Comparison of ENCODE assay signal across 28 cellular contexts in the genomic region with DNA sequence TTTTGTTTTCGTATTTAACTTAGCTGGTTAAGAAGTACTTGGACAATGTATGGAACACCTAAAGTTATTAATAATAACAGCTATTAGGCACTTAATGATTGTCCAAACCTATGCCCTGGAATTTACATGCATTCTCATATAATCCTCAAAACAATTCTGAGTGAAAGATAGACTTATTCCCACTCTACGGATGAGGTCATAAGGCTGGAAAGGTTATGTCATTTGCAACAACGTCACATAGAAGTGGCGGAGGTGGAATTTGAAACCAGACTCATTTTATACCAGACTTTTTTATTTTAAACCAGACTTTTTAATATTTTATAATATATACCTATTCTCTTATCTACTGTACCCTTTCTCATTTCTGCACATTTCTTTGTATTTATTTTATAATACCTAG.
"Had no signal": no experiment of that assay in that cellular context is flagged by ENCODE, and none has a peak within 500 bp of the region (broad histone marks: within the 10 kb centered on the region; RNA-seq: fewer than 3 reads in every experiment).

No MANE protein-coding gene starts in this region.

- H3K9me3 ChIP-seq: ovary, psoas muscle, spleen, suprapubic skin, testis, tibial artery, transverse colon, upper lobe of right lung, uterus had no signal

- ATAC-seq: natural killer cell; psoas muscle; right cardiac atrium; sciatic nerve; stimulated activated memory B cell treated with anti-CD40 and anti-IgM and Interleukin-4, amounts not matched to agents 10 μg/mL and 1 μg/mL and 100 μg/mL, for 72 hours; stimulated activated naive CD8-positive, alpha-beta T cell treated with anti-CD3 and anti-CD28 coated beads, Interleukin-15, amount 100 ng/mL, for 72 hours; stimulated activated naive CD8-positive, alpha-beta T cell treated with anti-CD3 and anti-CD28 coated beads, Interleukin-15, Interleukin-2, amounts not matched to agents 100 U/mL and 50 U/mL, for 24 hours; upper lobe of right lung had no signal

- H3K36me3 ChIP-seq: neural progenitor cell, ovary, suprapubic skin, tibial artery, upper lobe of right lung, uterus had no signal

- H2AFZ ChIP-seq: neural progenitor cell, parathyroid adenoma had no signal

- H3K27me3 ChIP-seq: neural progenitor cell, ovary, spleen, suprapubic skin, testis, tibial artery, transverse colon, upper lobe of right lung, uterus had no signal

- H3K4me1 ChIP-seq: parathyroid adenoma, uterus had no signal

- H3K79me2 ChIP-seq: parathyroid adenoma had no signal

- H3K4me2 ChIP-seq: neural progenitor cell, smooth muscle cell had no signal

- DNase-seq: natural killer cell; occipital lobe; ovary; posterior cingulate gyrus; psoas muscle; right cardiac atrium; spleen; stimulated activated CD4-positive, alpha-beta T cell treated with anti-CD3 and anti-CD28 coated beads, Interleukin-12 subunit alpha, Interleukin-12 subunit beta, amount 100 ng/mL, for 4 hours; stimulated activated CD4-positive, alpha-beta T cell treated with anti-CD3 and anti-CD28 coated beads, Interleukin-1b, Interleukin-23, amount 100 ng/mL, for 48 hours; stimulated activated CD4-positive, alpha-beta T cell treated with anti-CD3 and anti-CD28 coated beads, Interleukin-4, amount 100 ng/mL, for 1 hour; stimulated activated CD4-positive, alpha-beta T cell treated with anti-CD3 and anti-CD28 coated beads, Interleukin-4, amount 100 ng/mL, for 4 hours; stimulated activated CD8-positive, alpha-beta memory T cell treated with anti-CD3 and anti-CD28 coated beads, Interleukin-4, amount 100 ng/mL, for 48 hours; stimulated activated naive CD4-positive, alpha-beta T cell; stimulated activated naive CD8-positive, alpha-beta T cell treated with anti-CD3 and anti-CD28 coated beads, Interleukin-15, amount 100 ng/mL, for 72 hours; stimulated activated naive CD8-positive, alpha-beta T cell treated with anti-CD3 and anti-CD28 coated beads, Interleukin-15, Interleukin-2, amounts not matched to agents 100 U/mL and 50 U/mL, for 24 hours; substantia nigra; testis; tibial artery; transverse colon; upper lobe of right lung; uterus had no signal

- H3K9ac ChIP-seq: neural progenitor cell, parathyroid adenoma had no signal

- H3K27ac ChIP-seq: neural progenitor cell, ovary, parathyroid adenoma, psoas muscle, skin epidermis, spleen, suprapubic skin, testis, tibial artery, transverse colon, upper lobe of right lung, uterus had no signal

- H3K4me3 ChIP-seq: neural progenitor cell, ovary, psoas muscle, skin epidermis, smooth muscle cell, spleen, suprapubic skin, testis, tibial artery, transverse colon, upper lobe of right lung, uterus had no signal
